13 cellular contexts compared by ENCODE assay signal in the genomic region with DNA sequence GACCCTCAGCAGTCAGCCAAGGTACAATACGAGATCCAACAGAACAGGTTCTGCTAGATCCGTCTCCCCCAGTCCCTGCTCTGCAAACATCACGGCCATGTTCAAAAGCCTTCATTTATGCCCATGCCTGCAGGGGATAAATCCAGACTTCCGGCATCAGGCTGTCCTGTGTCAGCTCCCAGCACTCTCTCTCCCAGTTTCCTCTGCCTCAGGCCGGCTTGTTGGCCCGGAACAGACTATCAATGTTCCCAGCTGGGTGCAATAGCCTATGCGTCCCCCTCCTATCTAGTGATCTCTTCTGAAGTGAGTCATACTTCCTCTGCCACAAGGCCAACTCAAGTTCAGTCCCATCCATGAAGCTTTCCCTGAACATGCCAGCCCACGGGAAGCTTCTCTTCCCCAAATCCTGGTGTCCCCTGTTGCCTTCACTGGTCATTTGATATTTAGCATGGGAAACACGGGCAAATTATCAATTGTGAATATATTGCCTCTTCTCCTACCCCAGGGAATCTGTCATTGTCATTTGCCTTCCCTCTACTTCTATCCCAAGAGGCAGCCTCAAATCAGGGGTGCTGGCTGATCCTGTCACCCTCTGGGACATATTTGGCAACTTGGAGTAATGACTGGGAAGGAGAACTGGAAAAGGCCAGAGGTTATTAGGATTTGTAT. TPM values are rescaled to one million over a fixed set of nuclear protein-coding genes. Genes with fewer than 3 reads are reported as not detected.
DNase-seq lines count a peak whose midpoint lies in the region; ATAC-seq and TF ChIP-seq lines count a peak whose summit lies in the region.
"Had no signal": no experiment of that assay in that cellular context is flagged by ENCODE, and none has a peak within 500 bp of the region (broad histone marks: within the 10 kb centered on the region; RNA-seq: fewer than 3 reads in every experiment).

No MANE protein-coding gene starts in this region.

- intact Hi-C loops in mammary epithelial cell (cut with micrococcal nuclease), result no loop called here

- in situ Hi-C loops in mammary epithelial cell (cut with MboI; ENCODE audit: low sequenced_read_pairs in 2 of 2), result no loop called here

- 13% methylated on average over 9 of the region's 9 CpGs for WGBS in mammary epithelial cell (ENCODE audit: low coverage, missing lambda C conversion rate)

- H3K4me3 ChIP-seq in mammary epithelial cell (replicated peaks in 1 of 3; ENCODE audit: insufficient read depth in 1 of 3, low read depth in 2 of 3, low read length in 3 of 3), result no peak overlapping the region
- H3K4me3 ChIP-seq in CD8-positive, alpha-beta memory T cell (ENCODE audit: low read length), result no peak overlapping the region
- H3K4me3 ChIP-seq: SJSA1, uterus had no signal

- H3K36me3 Mint-ChIP-seq in mesothelial cell of epicardium, result no peaks in the 10 kb centered on the region
- no peaks in the 10 kb centered on the region for H3K36me3 Mint-ChIP-seq in CD8-positive, alpha-beta memory T cell
- no peaks in the 10 kb centered on the region for H3K36me3 Mint-ChIP-seq in effector memory CD8-positive, alpha-beta T cell (ENCODE audit: insufficient read depth)
- H3K36me3 Mint-ChIP-seq: activated naive CD4-positive, alpha-beta T cell treated with anti-CD3 and anti-CD28 coated beads, Interleukin-2, amount 50 U/mL, for 24 hours had no signal

- H3K79me2 ChIP-seq in mammary epithelial cell (ENCODE audit: insufficient read depth, low read length), result no peaks in the 10 kb centered on the region

- no peak overlapping the region for H3K9ac ChIP-seq in mammary epithelial cell (ENCODE audit: insufficient read depth, low read length)

- dilution Hi-C loops in mammary epithelial cell (cut with HindIII; ENCODE audit: low sequenced_read_pairs), result no loop called here

- no TSS peak for BruUV-seq in mammary epithelial cell (replicated peaks; lab: Mats Ljungman, UMichigan)

- ATAC-seq in GM21447 (IDR thresholded peaks at IDR 0.05; ENCODE audit: unreplicated experiment), result no peak
- ATAC-seq in HG02798 (IDR thresholded peaks at IDR 0.05; ENCODE audit: poor library complexity, unreplicated experiment), result no peak
- no peak for ATAC-seq in effector memory CD8-positive, alpha-beta T cell (replicated peaks)

- DNase-seq in EH (ENCODE audit: low read depth) (peak; percentile 89), M059J (ENCODE audit: low read depth) (peak; percentile 80), mammary epithelial cell (peak; percentile 50), mesothelial cell of epicardium (ENCODE audit: low spot score in 2 of 2, unreplicated experiment in 2 of 2) (no peak)
- DNase-seq in CD8-positive, alpha-beta memory T cell, result no peak
- no peak for DNase-seq in effector memory CD8-positive, alpha-beta T cell
- DNase-seq: head of caudate nucleus, uterus had no signal

- peaks cover 23% of the 10 kb centered on the region for H3K4me1 Mint-ChIP-seq in mesothelial cell of epicardium
- H3K4me1 Mint-ChIP-seq in CD8-positive, alpha-beta memory T cell, result no peaks in the 10 kb centered on the region
- H3K4me1 Mint-ChIP-seq in effector memory CD8-positive, alpha-beta T cell (ENCODE audit: low read depth in 2 of 2), result no peaks in the 10 kb centered on the region
- H3K4me1 Mint-ChIP-seq: activated naive CD4-positive, alpha-beta T cell treated with anti-CD3 and anti-CD28 coated beads, Interleukin-2, amount 50 U/mL, for 24 hours had no signal

- H3K27ac Mint-ChIP-seq in mesothelial cell of epicardium, result peak overlapping the region; percentile 6
- H3K27ac Mint-ChIP-seq in CD8-positive, alpha-beta memory T cell, result peak overlapping the region in 1 of 8 donors; percentile 56
- no peak overlapping the region for H3K27ac Mint-ChIP-seq in effector memory CD8-positive, alpha-beta T cell
- H3K27ac Mint-ChIP-seq: activated naive CD4-positive, alpha-beta T cell treated with anti-CD3 and anti-CD28 coated beads, Interleukin-2, amount 50 U/mL, for 24 hours; dendritic cell treated with granulocyte-macrophage colony-stimulating factor and Interleukin-4, amounts not matched to agents 40 ng/mL and 50 ng/mL, for 4 days had no signal

- H3K4me2 ChIP-seq in mammary epithelial cell (ENCODE audit: insufficient read depth, low read depth, low read length), result peak overlapping the region; percentile 10

- no peaks in the 10 kb centered on the region for H4K20me1 ChIP-seq in mammary epithelial cell (ENCODE audit: insufficient read depth, low read length)

- no peak overlapping the region for H3K4me3 Mint-ChIP-seq in mesothelial cell of epicardium
- no peak overlapping the region for H3K4me3 Mint-ChIP-seq in CD8-positive, alpha-beta memory T cell
- H3K4me3 Mint-ChIP-seq in effector memory CD8-positive, alpha-beta T cell, result no peak overlapping the region
- H3K4me3 Mint-ChIP-seq: activated naive CD4-positive, alpha-beta T cell treated with anti-CD3 and anti-CD28 coated beads, Interleukin-2, amount 50 U/mL, for 24 hours; dendritic cell treated with granulocyte-macrophage colony-stimulating factor and Interleukin-4, amounts not matched to agents 40 ng/mL and 50 ng/mL, for 4 days had no signal

- H3K27me3 ChIP-seq in mammary epithelial cell (ENCODE audit: insufficient read depth, low read length), result no peaks in the 10 kb centered on the region
- H3K27me3 ChIP-seq in CD8-positive, alpha-beta memory T cell (ENCODE audit: insufficient read depth, low read length, poor library complexity, severe bottlenecking), result no peaks in the 10 kb centered on the region
- H3K27me3 ChIP-seq: uterus had no signal

- TF ChIP-seq CTCF in mammary epithelial cell (conservative IDR thresholded peaks at IDR 0.05 in 1 of 2, IDR thresholded peaks at IDR 0.05 in 1 of 2; ENCODE audit: extremely low read depth in 1 of 2, insufficient read depth in 1 of 2, low read depth in 1 of 2, low read length in 2 of 2), result no peak
- no peak for TF ChIP-seq CTCF in mesothelial cell of epicardium (IDR thresholded peaks at IDR 0.05; ENCODE audit: unreplicated experiment)

- CTCF ChIA-PET in mammary epithelial cell (lab: Charles Lee; ENCODE audit: low non-redundant PET), result no interaction called here
- CTCF ChIA-PET in CD8-positive, alpha-beta memory T cell (lab: Charles Lee), result no interaction called here

- peaks cover 4% of the 10 kb centered on the region for H3K9me3 Mint-ChIP-seq in mesothelial cell of epicardium
- no peaks in the 10 kb centered on the region for H3K9me3 Mint-ChIP-seq in CD8-positive, alpha-beta memory T cell
- no peaks in the 10 kb centered on the region for H3K9me3 Mint-ChIP-seq in effector memory CD8-positive, alpha-beta T cell
- H3K9me3 Mint-ChIP-seq: activated naive CD4-positive, alpha-beta T cell treated with anti-CD3 and anti-CD28 coated beads, Interleukin-2, amount 50 U/mL, for 24 hours; dendritic cell treated with granulocyte-macrophage colony-stimulating factor and Interleukin-4, amounts not matched to agents 40 ng/mL and 50 ng/mL, for 4 days had no signal

- H3K4me1 ChIP-seq in mammary epithelial cell (ENCODE audit: insufficient read depth, low read length), result peaks cover 11% of the 10 kb centered on the region
- H3K4me1 ChIP-seq in CD8-positive, alpha-beta memory T cell (ENCODE audit: insufficient read depth, low read length), result no peaks in the 10 kb centered on the region
- H3K4me1 ChIP-seq: SJSA1, uterus had no signal

- POLR2A ChIA-PET in CD8-positive, alpha-beta memory T cell (lab: Charles Lee), result no interaction called here

- H2AFZ ChIP-seq in mammary epithelial cell (ENCODE audit: low read depth, low read length), result peak overlapping the region; percentile 70

- H3K9me3 ChIP-seq in mammary epithelial cell (replicated peaks; ENCODE audit: insufficient read depth, low read length), result no peaks in the 10 kb centered on the region
- H3K9me3 ChIP-seq in CD8-positive, alpha-beta memory T cell (ENCODE audit: low read length), result no peaks in the 10 kb centered on the region
- H3K9me3 ChIP-seq: SJSA1, uterus had no signal

- H3K27ac ChIP-seq in mammary epithelial cell (ENCODE audit: insufficient read depth, low read depth, low read length), result no peak overlapping the region
- no peak overlapping the region for H3K27ac ChIP-seq in CD8-positive, alpha-beta memory T cell (ENCODE audit: low read depth, low read length)
- H3K27ac ChIP-seq: SJSA1, uterus had no signal

- peaks cover 8% of the 10 kb centered on the region for H3K27me3 Mint-ChIP-seq in mesothelial cell of epicardium (ENCODE audit: low read depth)
- H3K27me3 Mint-ChIP-seq in CD8-positive, alpha-beta memory T cell, result peaks cover 1 to 34% of the 10 kb centered on the region in 2 donors
- H3K27me3 Mint-ChIP-seq in effector memory CD8-positive, alpha-beta T cell, result peaks cover 62 to 90% of the 10 kb centered on the region in 2 donors

- no peaks in the 10 kb centered on the region for H3K36me3 ChIP-seq in mammary epithelial cell (ENCODE audit: insufficient read depth, low read length)
- no peaks in the 10 kb centered on the region for H3K36me3 ChIP-seq in CD8-positive, alpha-beta memory T cell (ENCODE audit: insufficient read depth, low read length)
- H3K36me3 ChIP-seq: SJSA1, uterus had no signal

RNA-seq across cellular contexts. Expression of gene CAPN13, which starts 51.1 kb away (rescaled TPM):
- not detected in 2 replicates for total RNA-seq in M059J (2014; rRNA removed; shearing (Covaris generic))
- total RNA-seq in mammary epithelial cell (under 1 TPM in 1 of 2 donors, not detected in 1; 0.17 TPM), mesothelial cell of epicardium (0.14 to 0.24 TPM in 2 of 3 replicates, not detected in the other)
- not detected for polyA plus RNA-seq in mammary epithelial cell
- not detected for polyA minus RNA-seq in mammary epithelial cell
- total RNA-seq in CD8-positive, alpha-beta memory T cell, result not detected
- not detected for polyA plus RNA-seq in CD8-positive, alpha-beta memory T cell
- total RNA-seq: SJSA1 had no signal

Comparison
In these comparisons a context has a peak if more than half of its experiments do, and no peak if none do; other contexts are left out.
1. DNase-seq: peak in EH (single experiment), M059J (single experiment) and mammary epithelial cell (single experiment); none in mesothelial cell of epicardium (0 of 2), CD8-positive, alpha-beta memory T cell (0 of 5) and effector memory CD8-positive, alpha-beta T cell (0 of 3).